Comparison of ENCODE assay signal across 28 cellular contexts in genomic region chr11:63444181-63444580, GRCh38. TPM values are rescaled to one million over a fixed set of nuclear protein-coding genes. Genes with fewer than 3 reads are reported as not detected.
"Had no signal": no experiment of that assay in that cellular context is flagged by ENCODE, and none has a peak within 500 bp of the region (broad histone marks: within the 10 kb centered on the region; RNA-seq: fewer than 3 reads in every experiment).

No MANE protein-coding gene starts in this region.

- H3K4me3 ChIP-seq: ascending aorta, coronary artery, gastrocnemius medialis, left ventricle myocardium inferior, lung, mucosa of descending colon, thyroid gland, upper lobe of left lung, vagina had no signal

- H3K27ac ChIP-seq: ascending aorta, coronary artery, gastrocnemius medialis, left ventricle myocardium inferior, neutrophil, thyroid gland, upper lobe of left lung, vagina, WERI-Rb-1 had no signal

- DNase-seq: activated CD8-positive, alpha-beta memory T cell treated with anti-CD3 and anti-CD28 coated beads, Interleukin-2, amount 50 U/mL, for 48 hours; activated naive CD8-positive, alpha-beta T cell treated with anti-CD3 and anti-CD28 coated beads for 36 hours; effector memory CD8-positive, alpha-beta T cell; erythroblast; gastrocnemius medialis; glutamatergic neuron; islet precursor cell; left ventricle myocardium inferior; mucosa of descending colon; nephron progenitor cell; small intestine; stimulated activated naive CD8-positive, alpha-beta T cell treated with anti-CD3 and anti-CD28 coated beads, Interleukin-15, amount 100 ng/mL, for 72 hours; substantia nigra; T-helper 1 cell; T-helper 9 cell; thyroid gland; upper lobe of left lung; WERI-Rb-1 had no signal

- H3K4me3 Mint-ChIP-seq: activated naive CD8-positive, alpha-beta T cell treated with anti-CD3 and anti-CD28 coated beads for 36 hours; brain; effector memory CD8-positive, alpha-beta T cell; nephron progenitor cell; stimulated activated memory B cell treated with anti-CD40 and anti-IgM and Interleukin-4, amounts not matched to agents 10 μg/mL and 1 μg/mL and 100 μg/mL, for 72 hours; stimulated activated naive CD8-positive, alpha-beta T cell treated with anti-CD3 and anti-CD28 coated beads, Interleukin-15, amount 100 ng/mL, for 72 hours had no signal

- H3K4me1 ChIP-seq: ascending aorta, gastrocnemius medialis, left ventricle myocardium inferior, thyroid gland, upper lobe of left lung, vagina had no signal

- H3K9me3 ChIP-seq: ascending aorta, gastrocnemius medialis, mucosa of descending colon, neutrophil, thyroid gland, upper lobe of left lung, vagina had no signal

- H3K9me3 Mint-ChIP-seq: effector memory CD8-positive, alpha-beta T cell; stimulated activated memory B cell treated with anti-CD40 and anti-IgM and Interleukin-4, amounts not matched to agents 10 μg/mL and 1 μg/mL and 100 μg/mL, for 72 hours; stimulated activated naive CD8-positive, alpha-beta T cell treated with anti-CD3 and anti-CD28 coated beads, Interleukin-15, amount 100 ng/mL, for 72 hours had no signal

- H3K27ac Mint-ChIP-seq: activated naive CD8-positive, alpha-beta T cell treated with anti-CD3 and anti-CD28 coated beads for 36 hours; effector memory CD8-positive, alpha-beta T cell; nephron progenitor cell; stimulated activated memory B cell treated with anti-CD40 and anti-IgM and Interleukin-4, amounts not matched to agents 10 μg/mL and 1 μg/mL and 100 μg/mL, for 72 hours; stimulated activated naive CD8-positive, alpha-beta T cell treated with anti-CD3 and anti-CD28 coated beads, Interleukin-15, amount 100 ng/mL, for 72 hours had no signal

- H3K27me3 ChIP-seq: ascending aorta, gastrocnemius medialis, thyroid gland, upper lobe of left lung, vagina had no signal

- H3K36me3 Mint-ChIP-seq: activated naive CD8-positive, alpha-beta T cell treated with anti-CD3 and anti-CD28 coated beads for 36 hours; brain; stimulated activated memory B cell treated with anti-CD40 and anti-IgM and Interleukin-4, amounts not matched to agents 10 μg/mL and 1 μg/mL and 100 μg/mL, for 72 hours had no signal

- H3K27me3 Mint-ChIP-seq: activated naive CD8-positive, alpha-beta T cell treated with anti-CD3 and anti-CD28 coated beads for 36 hours; stimulated activated naive CD8-positive, alpha-beta T cell treated with anti-CD3 and anti-CD28 coated beads, Interleukin-15, amount 100 ng/mL, for 72 hours had no signal

- H3K4me1 Mint-ChIP-seq: brain, nephron progenitor cell had no signal

- H3K36me3 ChIP-seq: ascending aorta, gastrocnemius medialis, left ventricle myocardium inferior, neutrophil, thyroid gland, upper lobe of left lung, vagina, WERI-Rb-1 had no signal

- ATAC-seq: effector memory CD8-positive, alpha-beta T cell; gastrocnemius medialis; mucosa of descending colon; sciatic nerve; stimulated activated memory B cell treated with anti-CD40 and anti-IgM and Interleukin-4, amounts not matched to agents 10 μg/mL and 1 μg/mL and 100 μg/mL, for 72 hours had no signal

RNA-seq across cellular contexts. Expression of gene PLAAT5, which starts 46.8 kb away (rescaled TPM):
- total RNA-seq: osteocyte, SK-MEL-5 had no signal
